15 cellular contexts compared by ENCODE assay signal in genomic region chr10:101070098-101070497, GRCh38. TPM values are rescaled to one million over a fixed set of nuclear protein-coding genes. Genes with fewer than 3 reads are reported as not detected.
DNase-seq lines count a peak whose midpoint lies in the region; ATAC-seq, FAIRE-seq and TF ChIP-seq lines count a peak whose summit lies in the region.
"Had no signal": no experiment of that assay in that cellular context is flagged by ENCODE, and none has a peak within 500 bp of the region (broad histone marks: within the 10 kb centered on the region; RNA-seq: fewer than 3 reads in every experiment).

No MANE protein-coding gene starts in this region.

- TF ChIP-seq RAD21 in HCT116 (IDR thresholded peaks at IDR 0.05; ENCODE audit: low read depth) (no peak), K562 (CRISPR knock-in tag; conservative IDR thresholded peaks at IDR 0.05 in 1 of 2, IDR thresholded peaks at IDR 0.05 in 1 of 2) (no peak)

- intact Hi-C loops in HCT116 (cut with micrococcal nuclease) = no loop called here
- intact Hi-C loops in K562 (cut with micrococcal nuclease) = no loop called here
- intact Hi-C loops in right cardiac atrium (cut with DNase I) = no loop called here

- H3K27ac ChIP-seq in BLaER1 (peak overlapping the region; percentile 55; the same call in 1 of the 2 replicates), HCT116 (ENCODE audit: low read depth, low read length) (no peak overlapping the region), K562 (ENCODE audit: extremely low read depth, low read depth, low read length) (no peak overlapping the region), mucosa of rectum (ENCODE audit: low read depth in 2 of 2, low read length in 2 of 2) (peak overlapping the region; percentile 48 to 61), right cardiac atrium (ENCODE audit: low read length) (no peak overlapping the region), coronary artery (no peak overlapping the region)

- no peak for TF ChIP-seq EP300 in K562 (IDR thresholded peaks at IDR 0.05; ENCODE audit: low read length)

- CTCF ChIA-PET in HCT116 (lab: Charles Lee) (interaction anchor here (0.6 to 8.3 kb wide), 7 partner anchors 9 to 52 kb away, joined by 3 to 91 read pairs (median 5); partner anchors contain the start of gene KAZALD1), K562 (lab: Yijun Ruan, JAX; ENCODE audit: low intra/inter-chr PET ratio) (interaction anchor here (0.6 kb wide), 1 partner anchor 144 kb away, joined by 4 read pairs; no protein-coding TSS in a partner anchor)

- no peaks in the 10 kb centered on the region for H3K36me3 ChIP-seq in BLaER1
- no peaks in the 10 kb centered on the region for H3K36me3 ChIP-seq in HCT116 (ENCODE audit: control insufficient read depth in 1 of 2, insufficient read depth in 2 of 2, low read length in 2 of 2)
- no peaks in the 10 kb centered on the region for H3K36me3 ChIP-seq in K562 (ENCODE audit: control insufficient read depth, insufficient read depth, low read length)
- H3K36me3 ChIP-seq in mucosa of rectum (ENCODE audit: control insufficient read depth in 2 of 2, insufficient read depth in 2 of 2, low read length in 2 of 2) = no peaks in the 10 kb centered on the region

- H3K9me1 ChIP-seq in K562 (ENCODE audit: control insufficient read depth, insufficient read depth, low read length) = no peaks in the 10 kb centered on the region

- H3K36me3 Mint-ChIP-seq in T-helper 17 cell (ENCODE audit: low read depth) = peaks cover 7% of the 10 kb centered on the region

- BruUV-seq in HCT116 (replicated peaks; lab: Mats Ljungman, UMichigan) (no TSS peak), K562 (replicated peaks; lab: Mats Ljungman, UMichigan) (no TSS peak)

- no peak for FAIRE-seq in K562 (lab: Jason Lieb, UNC)
- FAIRE-seq: GM19239 had no signal

- in situ Hi-C loops in K562 (cut with MboI) = no loop called here

- H3K4me2 ChIP-seq in BLaER1 = peak overlapping the region; percentile 81
- peak overlapping the region; percentile 59 for H3K4me2 ChIP-seq in HCT116 (ENCODE audit: low read length)
- no peak overlapping the region for H3K4me2 ChIP-seq in K562 (ENCODE audit: insufficient read depth, low read length)

- peaks cover 46% of the 10 kb centered on the region for H3K27me3 Mint-ChIP-seq in T-helper 17 cell

- RAD21 ChIA-PET in HCT116 (lab: Charles Lee; ENCODE audit: low non-redundant PET in 1 of 2, low total read pairs in 2 of 2, uncharacterized antibody in 2 of 2, unreplicated experiment in 2 of 2) = interaction anchor here (0.6 to 1.5 kb wide), 2 partner anchors 10 to 61 kb away, joined by 4 read pairs; partner anchors contain the start of gene TLX1 (in 1 of the 2)

- H2AFZ ChIP-seq in HCT116 (ENCODE audit: low read depth, low read length, poor library complexity, severe bottlenecking) (no peak overlapping the region), K562 (ENCODE audit: low read depth, low read length) (no peak overlapping the region)

- DNase-seq in HCT116 (ENCODE audit: low read depth, low spot score) = no peak
- DNase-seq in K562 (ENCODE audit: extremely low read depth in 1 of 4, low spot score in 3 of 4) = no peak
- no peak for DNase-seq in NCI-H2196 (lab: John Stamatoyannopoulos, UW; ENCODE audit: unreplicated experiment)
- DNase-seq in right cardiac atrium = no peak
- no peak for DNase-seq in T-helper 17 cell
- DNase-seq in coronary artery (ENCODE audit: low spot score) = no peak
- DNase-seq: C1 segment of cervical spinal cord, DMS 273 treated with DMSO at 0.1 percent for 48 hours, NCI-H1436 treated with DMSO at 0.1 percent for 48 hours, NCI-H2081, NCI-H510A treated with DMSO at 0.1 percent for 48 hours, NCI-H82 had no signal

- 48% methylated on average over 2 of the region's 3 CpGs for WGBS in K562 (ENCODE audit: insufficient coverage, low coverage, missing lambda C conversion rate)
- WGBS in right cardiac atrium = 92% methylated on average over 3 of the region's 3 CpGs

- no peaks in the 10 kb centered on the region for H3K27me3 ChIP-seq in BLaER1
- peaks cover under 1% of the 10 kb centered on the region; the same call in 1 of the 2 replicates for H3K27me3 ChIP-seq in HCT116 (ENCODE audit: insufficient read depth, low read length)
- H3K27me3 ChIP-seq in K562 (ENCODE audit: control insufficient read depth in 2 of 2, insufficient read depth in 2 of 2, low read length in 2 of 2) = no peaks in the 10 kb centered on the region
- peaks cover 16 to 19% of the 10 kb centered on the region in 2 donors for H3K27me3 ChIP-seq in mucosa of rectum (ENCODE audit: control insufficient read depth in 2 of 2, insufficient read depth in 2 of 2, low read length in 2 of 2)
- no peaks in the 10 kb centered on the region for H3K27me3 ChIP-seq in right cardiac atrium (ENCODE audit: control insufficient read depth, insufficient read depth)

- peaks cover 18% of the 10 kb centered on the region for H3K4me1 Mint-ChIP-seq in T-helper 17 cell

- no peaks in the 10 kb centered on the region for H3K9me2 ChIP-seq in HCT116 (ENCODE audit: insufficient read depth)

- POLR2A ChIA-PET in HCT116 (lab: Charles Lee) = interaction anchor here (1.4 to 1.5 kb wide), 2 partner anchors 9 to 27 kb away, joined by 4 to 6 read pairs; partner anchors contain the start of gene KAZALD1
- POLR2A ChIA-PET in K562 (lab: Yijun Ruan, JAX) = no interaction called here

- H3K4me1 ChIP-seq in BLaER1 = peaks cover 58% of the 10 kb centered on the region
- peaks cover 13 to 53% of the 10 kb centered on the region in 2 experiments for H3K4me1 ChIP-seq in HCT116 (ENCODE audit: control insufficient read depth in 1 of 2, insufficient read depth in 2 of 2, low read length in 2 of 2)
- peaks cover 30 to 41% of the 10 kb centered on the region in 2 experiments for H3K4me1 ChIP-seq in K562 (replicated peaks in 1 of 2; ENCODE audit: control insufficient read depth in 2 of 2, insufficient read depth in 2 of 2, low read length in 2 of 2)
- H3K4me1 ChIP-seq in mucosa of rectum (ENCODE audit: control insufficient read depth in 2 of 2, insufficient read depth in 2 of 2, low read length in 2 of 2) = peaks cover 28 to 32% of the 10 kb centered on the region in 2 donors
- peaks cover 6% of the 10 kb centered on the region for H3K4me1 ChIP-seq in right cardiac atrium (ENCODE audit: control insufficient read depth, insufficient read depth, low read length)

- H4K20me1 ChIP-seq in BLaER1 (no peaks in the 10 kb centered on the region), HCT116 (ENCODE audit: insufficient read depth) (no peaks in the 10 kb centered on the region), K562 (replicated peaks; ENCODE audit: control insufficient read depth, insufficient read depth, low read length) (no peaks in the 10 kb centered on the region)

- ATAC-seq in HCT116 (no peak), K562 (no peak), right cardiac atrium (no peak), T-helper 17 cell (no peak)

- H3K79me2 ChIP-seq in HCT116 (ENCODE audit: insufficient read depth, low read length) (no peaks in the 10 kb centered on the region), K562 (ENCODE audit: control insufficient read depth, insufficient read depth, low read length) (no peaks in the 10 kb centered on the region)

- no peak overlapping the region; the same call in 1 of the 2 replicates for H3K9ac ChIP-seq in BLaER1
- H3K9ac ChIP-seq in HCT116 (ENCODE audit: low read length) = no peak overlapping the region
- no peak overlapping the region; a peak in 1 of 4 replicates for H3K9ac ChIP-seq in K562 (ENCODE audit: insufficient read depth in 1 of 2, low read depth in 2 of 2, low read length in 2 of 2)
- no peak overlapping the region for H3K9ac ChIP-seq in mucosa of rectum (ENCODE audit: low read depth in 1 of 2, low read length in 2 of 2)

- no peak for TF ChIP-seq POLR2A in HCT116 (IDR thresholded peaks at IDR 0.05; ENCODE audit: borderline replicate concordance, extremely low read depth, insufficient read depth, insufficient read length)
- no peak for TF ChIP-seq POLR2A in K562 (conservative IDR thresholded peaks at IDR 0.05)

- no peak overlapping the region for H3K4me3 Mint-ChIP-seq in T-helper 17 cell

- no peak for TF ChIP-seq CTCF in HCT116 (IDR thresholded peaks at IDR 0.05 in 2 of 3, conservative IDR thresholded peaks at IDR 0.05 in 1 of 3; ENCODE audit: borderline replicate concordance in 1 of 3, insufficient read depth in 1 of 3, low read depth in 2 of 3, low read length in 2 of 3)
- TF ChIP-seq CTCF in K562 (IDR thresholded peaks at IDR 0.05 in 2 of 3, conservative IDR thresholded peaks at IDR 0.05 in 1 of 3; ENCODE audit: insufficient read depth in 2 of 3, low read depth in 1 of 3, low read length in 3 of 3) = no peak
- TF ChIP-seq CTCF in coronary artery (IDR thresholded peaks at IDR 0.05) = no peak

- H3K9me3 ChIP-seq in BLaER1 (no peaks in the 10 kb centered on the region), HCT116 (ENCODE audit: control insufficient read depth in 1 of 2, insufficient read depth in 1 of 2, low read depth in 1 of 2, low read length in 2 of 2) (no peaks in the 10 kb centered on the region), K562 (replicated peaks; ENCODE audit: control insufficient read depth, insufficient read depth, low read depth, low read length) (no peaks in the 10 kb centered on the region), mucosa of rectum (ENCODE audit: control insufficient read depth in 2 of 2, low read length in 2 of 2) (no peaks in the 10 kb centered on the region), right cardiac atrium (ENCODE audit: control insufficient read depth, low read length) (no peaks in the 10 kb centered on the region), T-helper 17 cell (ENCODE audit: control insufficient read depth, low read length, poor library complexity, severe bottlenecking) (no peaks in the 10 kb centered on the region)

- no peak overlapping the region for H3K27ac Mint-ChIP-seq in T-helper 17 cell

- H3K4me3 ChIP-seq in BLaER1 (no peak overlapping the region), HCT116 (replicated peaks in 1 of 2; ENCODE audit: low read depth in 1 of 2, low read length in 2 of 2) (no peak overlapping the region), K562 (no peak overlapping the region), mucosa of rectum (ENCODE audit: low read length in 2 of 2) (no peak overlapping the region), right cardiac atrium (ENCODE audit: low read length) (no peak overlapping the region), coronary artery (no peak overlapping the region)

RNA-seq across cellular contexts. Expression of gene KAZALD1, which starts 8.3 kb away (rescaled TPM):
- total RNA-seq in HCT116 (2021; ENCODE audit: unreplicated experiment) = 16.0 TPM
- 8.1 and 9.4 TPM in 2 replicates for polyA plus RNA-seq in HCT116 (2012)
- 4.6 and 10.2 TPM in 2 replicates for total RNA-seq in K562 (2011; cell fraction: chromatin; rRNA removed; ENCODE audit: low replicate concordance)
- 12.9 and 13.0 TPM in 2 replicates for total RNA-seq in K562 (2011; cell fraction: nucleolus; rRNA removed)
- 7.4 and 7.9 TPM in 2 replicates for total RNA-seq in K562 (2011; cell fraction: nucleoplasm; rRNA removed)
- total RNA-seq in K562 (2014; rRNA removed) = 7.5 and 9.7 TPM in 2 replicates
- total RNA-seq in K562 (2014; rRNA removed; fragmentation: Illumina TruSeq; extraction: Trizol) = 2.4 and 2.7 TPM in 2 replicates
- total RNA-seq in K562 (2015; rRNA removed; fragmentation: Illumina TruSeq; extraction: Trizol) = 7.8 and 8.5 TPM in 2 replicates
- 8.6 and 9.1 TPM in 2 replicates for total RNA-seq in K562 (2021)
- 4.9 and 5.7 TPM in 2 replicates for polyA plus RNA-seq in K562 (2011; rRNA removed)
- polyA plus RNA-seq in K562 (2011; cell fraction: cytosol; rRNA removed) = 6.7 and 10.6 TPM in 2 replicates
- polyA plus RNA-seq in K562 (2011; cell fraction: nucleus; rRNA removed) = 15.5 and 16.6 TPM in 2 replicates
- polyA plus RNA-seq in K562 (2012) = 8.5 and 11.1 TPM in 2 replicates
- 2.8 and 5.2 TPM in 2 replicates for polyA plus RNA-seq in K562 (2014; fragmentation: Illumina TruSeq; extraction: Trizol)
- polyA plus RNA-seq in K562 (2014; fragmentation: Nextera tagmentation; extraction: Ambion mirVana) = under 1 TPM; 0.15 to 0.31 TPM
- 8.9 and 10.0 TPM in 2 replicates for polyA plus RNA-seq in K562 (2014; rRNA removed)
- 3.4 and 4.8 TPM in 2 replicates for polyA minus RNA-seq in K562 (2011; rRNA and poly(A)+ RNA removed)
- 3.4 and 3.6 TPM in 2 replicates for polyA minus RNA-seq in K562 (2011; cell fraction: cytosol; rRNA and poly(A)+ RNA removed)
- polyA minus RNA-seq in K562 (2011; cell fraction: nucleus; rRNA and poly(A)+ RNA removed) = 14.4 and 25.2 TPM in 2 replicates
- total RNA-seq in right cardiac atrium = 10 to 100 TPM in 3 of 4 donors, 1 to 10 TPM in 1; 6.7 to 19.1 (median 12.7) TPM
- 15.3 TPM for polyA plus RNA-seq in right cardiac atrium
- total RNA-seq in T-helper 17 cell = not detected

RNA-seq across cellular contexts. Expression of gene SFXN3, which starts 39.1 kb away (rescaled TPM):
- total RNA-seq in HCT116 (2021; ENCODE audit: unreplicated experiment) (52.5 TPM), K562 (2014; rRNA removed) (1.00 and 2.2 TPM in 2 replicates), K562 (2014; rRNA removed; fragmentation: Illumina TruSeq; extraction: Trizol) (0.64 and 0.69 TPM in 2 replicates), K562 (2015; rRNA removed; fragmentation: Illumina TruSeq; extraction: Trizol) (0.58 and 0.68 TPM in 2 replicates), K562 (2021) (1.4 and 1.8 TPM in 2 replicates), right cardiac atrium (10 to 100 TPM; 21.1 to 28.1 (median 24.7) TPM), T-helper 17 cell (10 to 100 TPM; 40.8 to 51.5 TPM)
- polyA plus RNA-seq in HCT116 (2012) = 54.6 and 59.3 TPM in 2 replicates
- total RNA-seq in K562 (2011; cell fraction: chromatin; rRNA removed; ENCODE audit: low replicate concordance) = 6.0 and 9.2 TPM in 2 replicates
- 3.8 and 5.2 TPM in 2 replicates for total RNA-seq in K562 (2011; cell fraction: nucleolus; rRNA removed)
- total RNA-seq in K562 (2011; cell fraction: nucleoplasm; rRNA removed) = 3.7 and 5.1 TPM in 2 replicates
- polyA plus RNA-seq in K562 (2011; rRNA removed) (4.6 and 8.1 TPM in 2 replicates), K562 (2014; fragmentation: Illumina TruSeq; extraction: Trizol) (1.5 and 1.6 TPM in 2 replicates), K562 (2014; fragmentation: Nextera tagmentation; extraction: Ambion mirVana) (under 1 TPM; 0.24 to 0.31 TPM), K562 (2014; rRNA removed) (0.86 and 0.96 TPM in 2 replicates), right cardiac atrium (18.0 TPM)
- polyA plus RNA-seq in K562 (2011; cell fraction: cytosol; rRNA removed) = 5.6 and 7.0 TPM in 2 replicates
- 15.8 and 21.0 TPM in 2 replicates for polyA plus RNA-seq in K562 (2011; cell fraction: nucleus; rRNA removed)
- 1.6 and 3.3 TPM in 2 replicates for polyA plus RNA-seq in K562 (2012)
- polyA minus RNA-seq in K562 (2011; rRNA and poly(A)+ RNA removed) = 5.0 and 5.6 TPM in 2 replicates
- polyA minus RNA-seq in K562 (2011; cell fraction: cytosol; rRNA and poly(A)+ RNA removed) = 2.5 and 5.0 TPM in 2 replicates
- polyA minus RNA-seq in K562 (2011; cell fraction: nucleus; rRNA and poly(A)+ RNA removed) = 3.4 and 5.2 TPM in 2 replicates

RNA-seq across cellular contexts. Expression of gene PDZD7, which starts 39.2 kb away (rescaled TPM):
- total RNA-seq in HCT116 (2021; ENCODE audit: unreplicated experiment) = 6.1 TPM
- polyA plus RNA-seq in HCT116 (2012) = 4.8 and 6.1 TPM in 2 replicates
- total RNA-seq in K562 (2011; cell fraction: chromatin; rRNA removed; ENCODE audit: low replicate concordance) = 0.69 TPM in 1 of 2 replicates, not detected in the other
- 0.79 and 0.83 TPM in 2 replicates for total RNA-seq in K562 (2011; cell fraction: nucleolus; rRNA removed)
- 0.44 and 0.46 TPM in 2 replicates for total RNA-seq in K562 (2011; cell fraction: nucleoplasm; rRNA removed)
- total RNA-seq in K562 (2014; rRNA removed) = 0.16 and 0.23 TPM in 2 replicates
- 0.04 TPM in 1 of 2 replicates, not detected in the other for total RNA-seq in K562 (2014; rRNA removed; fragmentation: Illumina TruSeq; extraction: Trizol)
- 0.04 and 0.07 TPM in 2 replicates for total RNA-seq in K562 (2015; rRNA removed; fragmentation: Illumina TruSeq; extraction: Trizol)
- 0.09 and 0.29 TPM in 2 replicates for total RNA-seq in K562 (2021)
- polyA plus RNA-seq in K562 (2011; rRNA removed) = 0.24 and 0.28 TPM in 2 replicates
- polyA plus RNA-seq in K562 (2011; cell fraction: cytosol; rRNA removed) = 0.15 and 0.57 TPM in 2 replicates
- polyA plus RNA-seq in K562 (2011; cell fraction: nucleus; rRNA removed) = 0.62 and 0.97 TPM in 2 replicates
- 0.09 and 0.54 TPM in 2 replicates for polyA plus RNA-seq in K562 (2012)
- polyA plus RNA-seq in K562 (2014; fragmentation: Illumina TruSeq; extraction: Trizol) = 0.04 TPM in 1 of 2 replicates, not detected in the other
- polyA plus RNA-seq in K562 (2014; fragmentation: Nextera tagmentation; extraction: Ambion mirVana) = not detected
- 0.04 and 0.07 TPM in 2 replicates for polyA plus RNA-seq in K562 (2014; rRNA removed)
- 0.14 TPM in 1 of 2 replicates, not detected in the other for polyA minus RNA-seq in K562 (2011; rRNA and poly(A)+ RNA removed)
- 0.38 TPM in 1 of 2 replicates, not detected in the other for polyA minus RNA-seq in K562 (2011; cell fraction: cytosol; rRNA and poly(A)+ RNA removed)
- 0.44 and 0.67 TPM in 2 replicates for polyA minus RNA-seq in K562 (2011; cell fraction: nucleus; rRNA and poly(A)+ RNA removed)
- under 1 TPM; 0.33 to 0.94 (median 0.83) TPM for total RNA-seq in right cardiac atrium
- polyA plus RNA-seq in right cardiac atrium = 0.41 TPM
- 1 to 10 TPM in 1 of 2 donors, under 1 TPM in 1; 0.65 to 1.1 TPM for total RNA-seq in T-helper 17 cell

Comparison
In these comparisons a context has a peak if more than half of its experiments do, and no peak if none do; other contexts are left out.
1. H3K27ac ChIP-seq: peak in BLaER1 (single experiment) and mucosa of rectum (2 of 2); none in HCT116 (single experiment), K562 (single experiment), right cardiac atrium (single experiment) and coronary artery (0 of 2).